Comparison of ENCODE assay signal across 7 cellular contexts in the genomic region with DNA sequence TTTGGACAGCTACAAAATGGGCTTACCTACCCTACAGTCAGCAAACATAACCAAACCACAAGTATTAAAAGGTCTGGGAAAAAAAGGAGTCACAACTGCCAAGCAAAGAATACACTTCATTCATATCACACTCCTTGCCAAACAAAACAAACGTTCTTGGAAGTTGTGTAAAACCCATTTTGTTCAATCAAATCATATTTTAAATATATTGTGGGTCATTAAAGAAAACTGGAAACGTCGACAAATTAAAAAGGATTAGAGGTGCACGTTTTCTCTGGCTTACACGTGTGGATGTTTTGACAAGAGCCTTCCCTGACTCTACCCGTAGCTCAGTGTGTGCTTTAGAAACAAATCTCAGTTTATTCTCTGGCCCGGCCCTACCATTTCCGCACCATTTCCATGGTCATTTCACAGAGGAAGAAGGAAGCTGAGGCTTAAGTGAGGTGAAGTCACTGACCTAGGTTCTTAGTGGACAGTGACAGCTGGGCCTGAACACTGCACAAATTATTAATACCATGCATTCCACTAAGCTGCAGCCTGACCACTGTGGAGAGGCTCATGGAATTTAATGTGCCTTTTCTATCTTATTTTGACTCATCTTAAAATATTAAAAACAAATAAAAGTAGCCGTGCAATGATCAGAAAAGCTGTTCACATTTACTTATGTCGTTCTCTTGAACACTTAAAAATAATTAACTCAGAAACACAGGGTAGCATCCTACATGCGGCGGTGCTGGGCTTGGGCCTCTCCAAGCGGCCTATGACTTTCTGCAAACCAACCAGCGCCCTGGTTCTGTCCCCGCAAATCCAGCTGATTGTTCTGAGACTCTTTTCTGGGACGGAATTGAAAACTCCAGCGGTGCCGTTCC. TPM values are rescaled to one million over a fixed set of nuclear protein-coding genes. Genes with fewer than 3 reads are reported as not detected.
DNase-seq lines count a peak whose midpoint lies in the region; ATAC-seq, FAIRE-seq and TF ChIP-seq lines count a peak whose summit lies in the region.

No MANE protein-coding gene starts in this region.

- H3K27ac Mint-ChIP-seq in naive thymus-derived CD8-positive, alpha-beta T cell: peak overlapping the region; percentile 73 to 96 (median 86)

- POLR2A ChIA-PET in naive thymus-derived CD8-positive, alpha-beta T cell (lab: Charles Lee): interaction anchor here (0.6 to 1.4 kb wide), 2 partner anchors 11 to 58 kb away, joined by 3 to 8 read pairs; no protein-coding TSS in a partner anchor

- TF ChIP-seq POLR2A in H54 (IDR thresholded peaks at IDR 0.05; ENCODE audit: low read depth, low read length): no peak
- TF ChIP-seq POLR2A in GM12892 (IDR thresholded peaks at IDR 0.05; ENCODE audit: low read depth, low read length): no peak

- peak overlapping the region; percentile 77 to 91 (median 86) for H3K4me3 Mint-ChIP-seq in naive thymus-derived CD8-positive, alpha-beta T cell

- peak; percentile 33 for DNase-seq in H54 (ENCODE audit: insufficient read length, low spot score)
- peak; percentile 19 for DNase-seq in RPMI7951 (ENCODE audit: low read depth)
- no peak for DNase-seq in epithelial cell of proximal tubule (ENCODE audit: low read depth)
- peak in 2 of 10 donors; percentile 16 to 20 for DNase-seq in naive thymus-derived CD8-positive, alpha-beta T cell
- DNase-seq in GM12892 (ENCODE audit: insufficient read length): no peak
- no peak for DNase-seq in effector CD8-positive, alpha-beta T cell (lab: John Stamatoyannopoulos, UW)

- no peaks in the 10 kb centered on the region for H3K27me3 Mint-ChIP-seq in naive thymus-derived CD8-positive, alpha-beta T cell

- H3K36me3 Mint-ChIP-seq in naive thymus-derived CD8-positive, alpha-beta T cell: no peaks in the 10 kb centered on the region

- FAIRE-seq in H54 (lab: Jason Lieb, UNC) (no peak), GM12892 (lab: Jason Lieb, UNC) (no peak)

- ATAC-seq in naive thymus-derived CD8-positive, alpha-beta T cell: no peak
- no peak for ATAC-seq in HG02571 (IDR thresholded peaks at IDR 0.05; ENCODE audit: unreplicated experiment)

- no peaks in the 10 kb centered on the region for H3K9me3 Mint-ChIP-seq in naive thymus-derived CD8-positive, alpha-beta T cell

- TF ChIP-seq CTCF in epithelial cell of proximal tubule (conservative IDR thresholded peaks at IDR 0.05; ENCODE audit: low read depth, low read length): no peak

- peaks cover 4 to 25% (median 13%) of the 10 kb centered on the region in 4 donors for H3K4me1 Mint-ChIP-seq in naive thymus-derived CD8-positive, alpha-beta T cell

- H3K4me3 ChIP-seq in epithelial cell of proximal tubule (ENCODE audit: low read depth, low read length): peak overlapping the region; percentile 74

RNA-seq across cellular contexts. Expression of a gene that starts 1.0 kb away (rescaled TPM):
- total RNA-seq in RPMI7951 (2014; rRNA removed; shearing (Covaris generic)): 3.1 and 5.9 TPM in 2 replicates
- 3.3 and 4.7 TPM in 2 replicates for total RNA-seq in epithelial cell of proximal tubule
- total RNA-seq in naive thymus-derived CD8-positive, alpha-beta T cell: 1 to 10 TPM; 1.7 to 2.0 TPM
- under 1 TPM in 1 of 3 donors, not detected in 2; 0.27 TPM for polyA plus RNA-seq in naive thymus-derived CD8-positive, alpha-beta T cell
- 0.59 TPM for polyA plus RNA-seq in GM12892 (2012; ENCODE audit: missing spikeins)

RNA-seq across cellular contexts. Expression of a gene that starts 38.2 kb away (rescaled TPM):
- not detected in 2 replicates for total RNA-seq in RPMI7951 (2014; rRNA removed; shearing (Covaris generic))
- total RNA-seq in epithelial cell of proximal tubule: not detected in 2 replicates
- total RNA-seq in naive thymus-derived CD8-positive, alpha-beta T cell: not detected
- polyA plus RNA-seq in naive thymus-derived CD8-positive, alpha-beta T cell: not detected
- polyA plus RNA-seq in GM12892 (2012; ENCODE audit: missing spikeins): not detected

Comparison
In these comparisons a context has a peak if more than half of its experiments do, and no peak if none do; other contexts are left out.
1. DNase-seq: peak in H54 (single experiment) and RPMI7951 (single experiment); none in epithelial cell of proximal tubule (single experiment), GM12892 (single experiment) and effector CD8-positive, alpha-beta T cell (single experiment).